In the genomic region with DNA sequence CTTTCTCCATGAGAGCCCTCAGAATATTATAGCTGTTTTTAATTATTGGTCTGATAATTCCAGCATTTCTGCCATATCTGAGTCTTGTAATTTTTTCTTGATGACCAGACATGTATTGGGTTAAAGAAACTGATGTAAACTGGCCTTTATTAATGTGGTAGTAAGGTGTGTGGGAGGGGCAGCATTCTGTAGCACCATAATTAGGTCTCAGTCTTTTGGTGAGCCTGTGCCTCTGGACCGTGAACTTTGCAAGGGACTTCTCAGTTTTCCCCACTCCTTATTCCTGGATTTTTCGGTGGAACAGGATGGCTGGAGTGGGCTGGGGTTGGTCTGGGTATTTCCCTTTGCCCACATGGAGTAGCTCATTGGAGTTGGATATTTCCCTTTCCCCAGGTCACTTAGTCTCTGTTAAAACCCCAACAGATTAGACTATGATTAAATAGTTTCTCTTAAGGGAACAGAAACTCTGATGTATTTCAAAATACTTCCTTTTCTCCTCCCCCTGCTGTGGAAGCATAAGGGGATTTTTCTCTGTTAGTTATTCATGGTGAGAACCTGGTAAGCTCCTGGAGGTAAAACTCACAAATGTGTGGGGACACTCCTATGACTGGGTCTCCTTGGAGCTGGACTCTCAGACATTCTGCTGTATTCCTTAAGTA, we compare ENCODE assay signal across 11 cellular contexts. TPM values are rescaled to one million over a fixed set of nuclear protein-coding genes. Genes with fewer than 3 reads are reported as not detected.
DNase-seq lines count a peak whose midpoint lies in the region; ATAC-seq and TF ChIP-seq lines count a peak whose summit lies in the region.
"Had no signal": no experiment of that assay in that cellular context is flagged by ENCODE, and none has a peak within 500 bp of the region (broad histone marks: within the 10 kb centered on the region; RNA-seq: fewer than 3 reads in every experiment).

No MANE protein-coding gene starts in this region.

- H2BK15ac ChIP-seq in H9 (ENCODE audit: low read depth, low read length): no peak overlapping the region

- H3K9ac ChIP-seq in H9 (ENCODE audit: extremely low read depth, insufficient read length, low read length): no peak overlapping the region

- peaks cover 2% of the 10 kb centered on the region for H3K36me3 Mint-ChIP-seq in activated B cell treated with CpG ODN at 0.5 μM for 24 hours (ENCODE audit: low read depth)
- H3K36me3 Mint-ChIP-seq in H9 (ENCODE audit: insufficient read depth in 1 of 3, low read depth in 3 of 3): peaks cover 13 to 15% (median 14%) of the 10 kb centered on the region in 3 experiments

- H3K4me3 Mint-ChIP-seq in activated B cell treated with CpG ODN at 0.5 μM for 24 hours (peak overlapping the region; percentile 78), H9 (no peak overlapping the region)

- H3K9me3 Mint-ChIP-seq in activated B cell treated with CpG ODN at 0.5 μM for 24 hours: no peaks in the 10 kb centered on the region
- H3K9me3 Mint-ChIP-seq in H9: peaks cover 13 to 14% of the 10 kb centered on the region in 2 experiments

- H2AFZ ChIP-seq in H9 (ENCODE audit: low read length): no peak overlapping the region

- no peak overlapping the region for H2AK5ac ChIP-seq in H9 (ENCODE audit: insufficient read length, low read length)

- H3K4me1 Mint-ChIP-seq in activated B cell treated with CpG ODN at 0.5 μM for 24 hours (peaks cover 26% of the 10 kb centered on the region), H9 (peaks cover 7 to 8% of the 10 kb centered on the region in 2 experiments)

- no CpG with 5 or more reads among the region's 2 CpGs for WGBS in H9 (ENCODE audit: extremely low coverage, insufficient read length, low lambda C conversion rate)

- no peaks in the 10 kb centered on the region for H3K9me3 ChIP-seq in H9 (ENCODE audit: control insufficient read depth, low read depth, low read length)
- H3K9me3 ChIP-seq: adrenal gland had no signal

- H3K14ac ChIP-seq in H9 (ENCODE audit: insufficient read depth, low read length): no peak overlapping the region

- H2BK20ac ChIP-seq in H9 (ENCODE audit: low read depth, low read length, poor library complexity, severe bottlenecking): no peak overlapping the region

- no peaks in the 10 kb centered on the region for H4K20me1 ChIP-seq in H9 (ENCODE audit: control insufficient read depth, insufficient read depth, insufficient read length)

- intact Hi-C loops in activated B cell treated with CpG ODN at 0.5 μM for 24 hours (cut with micrococcal nuclease): loop anchor here (1.0 to 5.0 kb wide), 6 partner anchors 13 to 573 kb away; a partner anchor contains a TSS

- no peak overlapping the region for H4K5ac ChIP-seq in H9 (ENCODE audit: insufficient read length, low read depth, low read length)

- no peaks in the 10 kb centered on the region for H3K79me2 ChIP-seq in H9 (ENCODE audit: insufficient read depth, low read length)

- H3K56ac ChIP-seq in H9 (ENCODE audit: insufficient read length, low read depth, low read length): no peak overlapping the region

- H3K23me2 ChIP-seq in H9 (ENCODE audit: insufficient read length, low read depth, low read length, poor library complexity, severe bottlenecking): no peaks in the 10 kb centered on the region

- H3K27ac Mint-ChIP-seq in activated B cell treated with CpG ODN at 0.5 μM for 24 hours (peak overlapping the region; percentile 96), H9 (peak overlapping the region in 1 of 3 experiments; percentile 41; a peak in 1 of 7 replicates)

- H3K23ac ChIP-seq in H9 (ENCODE audit: insufficient read length, low read depth, low read length): no peak overlapping the region

- H3K27me3 ChIP-seq in H9 (ENCODE audit: insufficient read depth, low read length): no peaks in the 10 kb centered on the region
- H3K27me3 ChIP-seq: adrenal gland had no signal

- H3K79me1 ChIP-seq in H9 (ENCODE audit: insufficient read depth, low read depth, low read length, poor library complexity, severe bottlenecking): no peaks in the 10 kb centered on the region

- no peak overlapping the region for H4K91ac ChIP-seq in H9 (ENCODE audit: insufficient read length, low read depth, low read length)

- H2BK12ac ChIP-seq in H9 (ENCODE audit: insufficient read length, low read depth, low read length): no peak overlapping the region

- no peak overlapping the region for H3K18ac ChIP-seq in H9 (ENCODE audit: insufficient read length, low read depth, low read length)

- H3K27me3 Mint-ChIP-seq in activated B cell treated with CpG ODN at 0.5 μM for 24 hours (no peaks in the 10 kb centered on the region), H9 (ENCODE audit: low read depth) (no peaks in the 10 kb centered on the region)

- no peak overlapping the region for H4K8ac ChIP-seq in H9 (replicated peaks; ENCODE audit: insufficient read length, low read depth, low read length)

- no peaks in the 10 kb centered on the region for H3K4me1 ChIP-seq in H9 (ENCODE audit: insufficient read depth, low read length)
- H3K4me1 ChIP-seq: adrenal gland had no signal

- no peak overlapping the region for H3K4ac ChIP-seq in H9 (ENCODE audit: low read depth, low read length)

- TF ChIP-seq CTCF in activated B cell treated with CpG ODN at 0.5 μM for 24 hours (IDR thresholded peaks at IDR 0.05): no peak
- no peak for TF ChIP-seq CTCF in H9 (conservative IDR thresholded peaks at IDR 0.05)

- H3K27ac ChIP-seq in H9 (ENCODE audit: insufficient read length, low read depth, low read length): no peak overlapping the region
- H3K27ac ChIP-seq: adrenal gland had no signal

- POLR2A ChIA-PET in activated B cell treated with CpG ODN at 0.5 μM for 24 hours (lab: Charles Lee): interaction anchor here (0.6 to 1.7 kb wide), 5 partner anchors 10 to 1407 kb away, joined by 3 to 7 read pairs (median 4); a partner anchor contains a TSS

- DNase-seq in EH (ENCODE audit: low read depth): peak; percentile 7
- peak; percentile 34 for DNase-seq in activated B cell treated with CpG ODN at 0.5 μM for 24 hours
- DNase-seq in COR-L47 (lab: John Stamatoyannopoulos, UW): no peak
- no peak for DNase-seq in H9
- no peak for DNase-seq in cerebellum (ENCODE audit: low spot score)
- DNase-seq in NCI-H2171 treated with DMSO at 0.1 percent for 48 hours (lab: John Stamatoyannopoulos, UW): no peak
- DNase-seq: adrenal gland, T-helper 2 cell had no signal

- no peak overlapping the region for H3K4me2 ChIP-seq in H9 (ENCODE audit: insufficient read depth, insufficient read length, low read length)

- H2BK120ac ChIP-seq in H9 (ENCODE audit: low read depth, low read length, poor library complexity, severe bottlenecking): no peak overlapping the region

- peak; percentile 75 for ATAC-seq in GM19463 (IDR thresholded peaks at IDR 0.05; ENCODE audit: unreplicated experiment)
- ATAC-seq in HG03097 (IDR thresholded peaks at IDR 0.05; ENCODE audit: low FRiP score, unreplicated experiment): peak; percentile 87
- ATAC-seq in activated B cell treated with CpG ODN at 0.5 μM for 24 hours (ENCODE audit: low read depth): peak; percentile 88
- ATAC-seq: HepG2 had no signal

- H2BK5ac ChIP-seq in H9 (ENCODE audit: insufficient read length, low read length): no peak overlapping the region

- no peak overlapping the region for H3T11ph ChIP-seq in H9 (ENCODE audit: low read length)

- CTCF ChIA-PET in activated B cell treated with CpG ODN at 0.5 μM for 24 hours (lab: Charles Lee): no interaction called here

RNA-seq across cellular contexts. Expression of a gene that starts 52.4 kb away (rescaled TPM):
- total RNA-seq in activated B cell treated with CpG ODN at 0.5 μM for 24 hours (10.2 and 12.4 TPM in 2 replicates), H9 (2021) (4.7 and 5.5 TPM in 2 replicates), cerebellum (71.7 TPM)

RNA-seq across cellular contexts. Expression of a gene that starts 57.7 kb away (rescaled TPM):
- total RNA-seq in activated B cell treated with CpG ODN at 0.5 μM for 24 hours (16.8 and 17.5 TPM in 2 replicates), H9 (2021) (13.6 and 14.3 TPM in 2 replicates), cerebellum (35.5 TPM)

Comparison
In these comparisons a context has a peak if more than half of its experiments do, and no peak if none do; other contexts are left out.
1. DNase-seq: peak in EH (single experiment) and activated B cell treated with CpG ODN at 0.5 μM for 24 hours (single experiment); none in COR-L47 (single experiment), H9 (single experiment), cerebellum (single experiment) and NCI-H2171 treated with DMSO at 0.1 percent for 48 hours (single experiment).
2. Peak in every context shown above with its lines, with median percentiles within 50 percentile points of each other: ATAC-seq.